8 cellular contexts compared by ENCODE assay signal in the genomic region with DNA sequence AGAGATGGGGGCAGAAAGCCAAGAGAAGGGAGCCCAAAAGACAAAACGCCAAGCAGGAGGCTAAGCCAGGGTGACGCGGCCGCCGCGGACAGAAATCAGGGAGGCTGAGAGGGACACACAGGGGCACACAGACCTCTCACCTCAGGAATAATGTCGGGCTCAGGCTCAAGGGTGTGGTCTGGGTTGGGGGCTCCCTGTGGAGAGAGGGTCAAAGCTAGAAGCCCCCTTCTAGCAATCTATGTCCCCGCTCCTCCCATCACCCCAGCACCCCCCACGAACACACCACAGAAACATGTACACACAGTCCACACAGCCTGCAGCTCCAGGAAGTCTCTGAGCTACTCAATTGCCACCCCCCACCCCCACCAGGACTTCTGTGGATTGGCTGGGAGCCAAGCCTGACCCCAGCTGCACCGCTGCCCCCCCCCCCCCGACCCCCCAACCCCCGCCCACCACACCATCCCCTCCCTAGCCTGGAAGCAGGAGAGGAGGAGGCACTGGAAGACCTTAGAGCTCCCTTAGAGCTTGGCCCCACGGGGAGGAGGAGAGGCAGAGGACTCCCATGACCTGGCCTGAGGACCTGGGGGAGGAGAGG. TPM values are rescaled to one million over a fixed set of nuclear protein-coding genes. Genes with fewer than 3 reads are reported as not detected.
DNase-seq lines count a peak whose midpoint lies in the region; ATAC-seq and TF ChIP-seq lines count a peak whose summit lies in the region.

No MANE protein-coding gene starts in this region.

- TF ChIP-seq RAD21 in SK-N-SH (IDR thresholded peaks at IDR 0.05; ENCODE audit: low read length) = no peak

- WGBS in SK-N-SH (ENCODE audit: low lambda C conversion rate) = 53% methylated on average over 9 of the region's 13 CpGs
- WGBS in esophagus squamous epithelium, 2 donors = 2% methylated on average over 9 of the region's 13 CpGs; no CpG with 5 or more reads in 1 of the 2 donors
- 13% methylated on average over 12 of the region's 13 CpGs for WGBS in prostate gland

- H4K20me1 ChIP-seq in SK-N-SH (ENCODE audit: insufficient read depth) = peaks cover 40% of the 10 kb centered on the region

- CTCF ChIA-PET in SK-N-SH (lab: Yijun Ruan, JAX) = no interaction called here

- H3K79me2 ChIP-seq in SK-N-SH (ENCODE audit: insufficient read depth) = peaks cover 99% of the 10 kb centered on the region

- H3K27ac ChIP-seq in SK-N-SH (ENCODE audit: low read depth in 2 of 2, low read length in 1 of 2) (peak overlapping the region; percentile 68 to 100), esophagus squamous epithelium (peak overlapping the region; percentile 95 to 100 (median 98)), prostate gland (peak overlapping the region; percentile 92 to 97)

- peak overlapping the region; percentile 89 for H3K4me2 ChIP-seq in SK-N-SH

- no peak for TF ChIP-seq CTCF in SK-N-SH (IDR thresholded peaks at IDR 0.05)
- no peak for TF ChIP-seq CTCF in esophagus squamous epithelium (IDR thresholded peaks at IDR 0.05)
- TF ChIP-seq CTCF in prostate gland (IDR thresholded peaks at IDR 0.05) = no peak

- H3K4me1 ChIP-seq in SK-N-SH (ENCODE audit: control insufficient read depth in 1 of 2, insufficient read depth in 2 of 2, low read depth in 1 of 2, low read length in 1 of 2) (peaks cover 77 to 94% of the 10 kb centered on the region in 2 experiments; a peak in 3 of 4 replicates), esophagus squamous epithelium (peaks cover 95 to 100% (median 99%) of the 10 kb centered on the region in 3 donors), prostate gland (replicated peaks) (peaks cover 89% of the 10 kb centered on the region)

- POLR2A ChIA-PET in SK-N-SH (lab: Yijun Ruan, JAX) = no interaction called here

- H3K9me3 ChIP-seq in SK-N-SH (no peaks in the 10 kb centered on the region), esophagus squamous epithelium (no peaks in the 10 kb centered on the region), prostate gland (no peaks in the 10 kb centered on the region)

- intact Hi-C loops in esophagus squamous epithelium (cut with DNase I) (no loop called here), prostate gland (cut with DNase I) (no loop called here)

- H3K9ac ChIP-seq in SK-N-SH = peak overlapping the region; percentile 94

- H3K4me3 ChIP-seq in SK-N-SH (ENCODE audit: low read depth in 2 of 2, low read length in 1 of 2) (peak overlapping the region; percentile 16 to 95; a peak in 3 of 4 replicates), esophagus squamous epithelium (peak overlapping the region in 3 of 4 donors; percentile 29 to 92 (median 78)), prostate gland (peak overlapping the region; percentile 9 to 24)

- H3F3A ChIP-seq in SK-N-SH (replicated peaks; ENCODE audit: insufficient read depth) = peaks cover 53% of the 10 kb centered on the region

- H2AFZ ChIP-seq in SK-N-SH (ENCODE audit: low read depth) = no peak overlapping the region

- ATAC-seq in HG02588 (IDR thresholded peaks at IDR 0.05; ENCODE audit: unreplicated experiment) (no peak), HG02678 (IDR thresholded peaks at IDR 0.05; ENCODE audit: unreplicated experiment) (no peak), HG02852 (IDR thresholded peaks at IDR 0.05; ENCODE audit: unreplicated experiment) (no peak)

- DNase-seq in GDM1 (lab: John Stamatoyannopoulos, UW) (peak; percentile 21), SK-N-SH (no peak), esophagus squamous epithelium (lab: John Stamatoyannopoulos, UW) (no peak), prostate gland (ENCODE audit: low spot score) (no peak), GOT3 (lab: John Stamatoyannopoulos, UW) (no peak)

- no peak for TF ChIP-seq POLR2A in esophagus squamous epithelium (IDR thresholded peaks at IDR 0.05)
- TF ChIP-seq POLR2A in prostate gland (IDR thresholded peaks at IDR 0.05) = no peak

- H3K27me3 ChIP-seq in SK-N-SH (ENCODE audit: insufficient read depth) (no peaks in the 10 kb centered on the region), esophagus squamous epithelium (no peaks in the 10 kb centered on the region), prostate gland (replicated peaks; ENCODE audit: insufficient read depth) (no peaks in the 10 kb centered on the region)

- peaks cover 0 to 3% of the 10 kb centered on the region in 2 experiments for H3K36me3 ChIP-seq in SK-N-SH (replicated peaks in 1 of 2; ENCODE audit: control insufficient read depth in 1 of 2, insufficient read depth in 2 of 2, low read length in 1 of 2)
- H3K36me3 ChIP-seq in esophagus squamous epithelium = no peaks in the 10 kb centered on the region
- no peaks in the 10 kb centered on the region for H3K36me3 ChIP-seq in prostate gland

- H3K9me2 ChIP-seq in SK-N-SH = no peaks in the 10 kb centered on the region

- no peak for TF ChIP-seq EP300 in SK-N-SH (IDR thresholded peaks at IDR 0.05; ENCODE audit: borderline replicate concordance in 1 of 2, low read depth in 1 of 2, low read length in 1 of 2)

TF ChIP-seq in SK-N-SH, 30 proteins besides CTCF, POLR2A, EP300 and RAD21:
- TF ChIP-seq, protein P1, sequence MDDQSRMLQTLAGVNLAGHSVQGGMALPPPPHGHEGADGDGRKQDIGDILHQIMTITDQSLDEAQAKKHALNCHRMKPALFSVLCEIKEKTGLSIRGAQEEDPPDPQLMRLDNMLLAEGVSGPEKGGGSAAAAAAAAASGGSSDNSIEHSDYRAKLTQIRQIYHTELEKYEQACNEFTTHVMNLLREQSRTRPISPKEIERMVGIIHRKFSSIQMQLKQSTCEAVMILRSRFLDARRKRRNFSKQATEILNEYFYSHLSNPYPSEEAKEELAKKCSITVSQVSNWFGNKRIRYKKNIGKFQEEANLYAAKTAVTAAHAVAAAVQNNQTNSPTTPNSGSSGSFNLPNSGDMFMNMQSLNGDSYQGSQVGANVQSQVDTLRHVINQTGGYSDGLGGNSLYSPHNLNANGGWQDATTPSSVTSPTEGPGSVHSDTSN (IDR thresholded peaks at IDR 0.05) = no peak
- TF ChIP-seq NFIC (IDR thresholded peaks at IDR 0.05; ENCODE audit: borderline replicate concordance) (peak; percentile 39; the same call in 1 of the 2 replicates), FOSL2 (IDR thresholded peaks at IDR 0.05; ENCODE audit: borderline replicate concordance, low read depth) (no peak)

RNA-seq across cellular contexts. Expression of gene BCL9L, which starts 6.9 kb away (rescaled TPM):
- polyA plus RNA-seq in SK-N-SH (2012; rRNA removed) = 4.5 and 12.1 TPM in 2 replicates
- 4.6 and 8.6 TPM in 2 replicates for polyA plus RNA-seq in SK-N-SH (2012; cell fraction: cytosol; rRNA removed)
- polyA plus RNA-seq in SK-N-SH (2012; cell fraction: nucleus; rRNA removed) = 21.7 and 24.0 TPM in 2 replicates
- 10 to 100 TPM; 16.4 to 29.6 (median 18.9) TPM for total RNA-seq in esophagus squamous epithelium
- 10 to 100 TPM; 46.6 to 56.8 TPM for total RNA-seq in prostate gland

RNA-seq across cellular contexts. Expression of gene CXCR5, which starts 35.1 kb away (rescaled TPM):
- polyA plus RNA-seq in SK-N-SH (2012; rRNA removed) = 0.02 TPM in 1 of 2 replicates, not detected in the other
- not detected in 2 replicates for polyA plus RNA-seq in SK-N-SH (2012; cell fraction: cytosol; rRNA removed)
- polyA plus RNA-seq in SK-N-SH (2012; cell fraction: nucleus; rRNA removed) = not detected in 2 replicates
- total RNA-seq in esophagus squamous epithelium (under 1 TPM in 1 of 4 donors, not detected in 3; 0.06 TPM), prostate gland (under 1 TPM in 1 of 2 donors, not detected in 1; 0.17 TPM)

RNA-seq across cellular contexts. Expression of gene UPK2, which starts 37.3 kb away (rescaled TPM):
- 0.15 and 0.21 TPM in 2 replicates for polyA plus RNA-seq in SK-N-SH (2012; rRNA removed)
- polyA plus RNA-seq in SK-N-SH (2012; cell fraction: cytosol; rRNA removed) = 0.13 and 0.16 TPM in 2 replicates
- polyA plus RNA-seq in SK-N-SH (2012; cell fraction: nucleus; rRNA removed) = 0.14 and 0.38 TPM in 2 replicates
- total RNA-seq in esophagus squamous epithelium (under 1 TPM in 1 of 4 donors, not detected in 3; 0.57 TPM), prostate gland (not detected)

RNA-seq across cellular contexts. Expression of gene FOXR1, which starts 52.8 kb away (rescaled TPM):
- polyA plus RNA-seq in SK-N-SH (2012; rRNA removed) = not detected in 2 replicates
- polyA plus RNA-seq in SK-N-SH (2012; cell fraction: cytosol; rRNA removed) = not detected in 2 replicates
- not detected in 2 replicates for polyA plus RNA-seq in SK-N-SH (2012; cell fraction: nucleus; rRNA removed)
- not detected for total RNA-seq in esophagus squamous epithelium
- 1 to 10 TPM in 1 of 2 donors, not detected in 1; 1.8 TPM for total RNA-seq in prostate gland

Comparison
In these comparisons a context has a peak if more than half of its experiments do, and no peak if none do; other contexts are left out.
1. H3K4me3 ChIP-seq: peak in every context shown above with its lines; median percentile 78 in esophagus squamous epithelium; 56 in SK-N-SH; 16 in prostate gland.